ENCODE assay signal across 34 cellular contexts in genomic region chr9:34707130-34707529, GRCh38. TPM values are rescaled to one million over a fixed set of nuclear protein-coding genes. Genes with fewer than 3 reads are reported as not detected.
"Had no signal": no experiment of that assay in that cellular context is flagged by ENCODE, and none has a peak within 500 bp of the region (broad histone marks: within the 10 kb centered on the region; RNA-seq: fewer than 3 reads in every experiment).

No MANE protein-coding gene starts in this region.

- H3K4me3 ChIP-seq: adrenal gland, body of pancreas, colonic mucosa, esophagus squamous epithelium, gastroesophageal sphincter had no signal

- H3K4me1 ChIP-seq: adrenal gland, colonic mucosa had no signal

- H3K9me3 ChIP-seq: adrenal gland, body of pancreas, colonic mucosa, esophagus squamous epithelium, gastroesophageal sphincter had no signal

- H3K36me3 ChIP-seq: adrenal gland, colonic mucosa, esophagus squamous epithelium, gastroesophageal sphincter had no signal

- ATAC-seq: activated CD8-positive, alpha-beta T cell treated with anti-CD3 and anti-CD28 coated beads for 36 hours; activated naive CD8-positive, alpha-beta T cell treated with anti-CD3 and anti-CD28 coated beads, Interleukin-2, amount 50 U/mL, for 24 hours; activated T-cell treated with anti-CD3 and anti-CD28 coated beads, Interleukin-2, amount 50 U/mL, for 4 hours; activated T-helper 17 cell treated with anti-CD3 and anti-CD28 coated beads, Interleukin-2, amount 50 U/mL, for 72 hours; body of pancreas; gastroesophageal sphincter had no signal

- H3K36me3 Mint-ChIP-seq: activated naive CD4-positive, alpha-beta T cell treated with anti-CD3 and anti-CD28 coated beads, Interleukin-2, amount 50 U/mL, for 24 hours; activated naive CD8-positive, alpha-beta T cell treated with anti-CD3 and anti-CD28 coated beads for 36 hours had no signal

- H3K4me1 Mint-ChIP-seq: activated CD4-positive, alpha-beta T cell treated with anti-CD3 and anti-CD28 coated beads, Interleukin-2, amount 10 ng/mL, durations not matched to agents 7 days and 5 days; activated naive CD8-positive, alpha-beta T cell treated with anti-CD3 and anti-CD28 coated beads, Interleukin-2, amount 50 U/mL, for 24 hours had no signal

- H3K9me3 Mint-ChIP-seq: activated CD4-positive, alpha-beta T cell treated with anti-CD3 and anti-CD28 coated beads, Interleukin-2, amount 10 ng/mL, durations not matched to agents 7 days and 5 days; activated CD8-positive, alpha-beta T cell treated with anti-CD3 and anti-CD28 coated beads for 36 hours; activated naive CD4-positive, alpha-beta T cell treated with anti-CD3 and anti-CD28 coated beads for 36 hours; activated naive CD4-positive, alpha-beta T cell treated with anti-CD3 and anti-CD28 coated beads, Interleukin-2, amount 50 U/mL, for 24 hours; activated naive CD8-positive, alpha-beta T cell treated with anti-CD3 and anti-CD28 coated beads for 36 hours; activated naive CD8-positive, alpha-beta T cell treated with anti-CD3 and anti-CD28 coated beads, Interleukin-2, amount 50 U/mL, for 24 hours; activated T-cell treated with anti-CD3 and anti-CD28 coated beads, Interleukin-2, amount 50 U/mL, for 4 hours; activated T-helper 17 cell treated with anti-CD3 and anti-CD28 coated beads, Interleukin-2, amount 50 U/mL, for 72 hours had no signal

- H3K4me3 Mint-ChIP-seq: activated CD4-positive, alpha-beta T cell treated with anti-CD3 and anti-CD28 coated beads, Interleukin-2, amount 10 ng/mL, durations not matched to agents 7 days and 5 days; activated CD8-positive, alpha-beta T cell treated with anti-CD3 and anti-CD28 coated beads for 36 hours; activated naive CD4-positive, alpha-beta T cell treated with anti-CD3 and anti-CD28 coated beads for 36 hours; activated naive CD4-positive, alpha-beta T cell treated with anti-CD3 and anti-CD28 coated beads, Interleukin-2, amount 50 U/mL, for 24 hours; activated naive CD8-positive, alpha-beta T cell treated with anti-CD3 and anti-CD28 coated beads for 36 hours; activated naive CD8-positive, alpha-beta T cell treated with anti-CD3 and anti-CD28 coated beads, Interleukin-2, amount 50 U/mL, for 24 hours; activated T-cell treated with anti-CD3 and anti-CD28 coated beads, Interleukin-2, amount 50 U/mL, for 4 hours; activated T-helper 17 cell treated with anti-CD3 and anti-CD28 coated beads, Interleukin-2, amount 50 U/mL, for 72 hours had no signal

- H3K27ac Mint-ChIP-seq: activated CD4-positive, alpha-beta T cell treated with anti-CD3 and anti-CD28 coated beads, Interleukin-2, amount 10 ng/mL, durations not matched to agents 7 days and 5 days; activated CD8-positive, alpha-beta T cell treated with anti-CD3 and anti-CD28 coated beads for 36 hours; activated naive CD4-positive, alpha-beta T cell treated with anti-CD3 and anti-CD28 coated beads for 36 hours; activated naive CD4-positive, alpha-beta T cell treated with anti-CD3 and anti-CD28 coated beads, Interleukin-2, amount 50 U/mL, for 24 hours; activated naive CD8-positive, alpha-beta T cell treated with anti-CD3 and anti-CD28 coated beads for 36 hours; activated naive CD8-positive, alpha-beta T cell treated with anti-CD3 and anti-CD28 coated beads, Interleukin-2, amount 50 U/mL, for 24 hours; activated T-helper 17 cell treated with anti-CD3 and anti-CD28 coated beads, Interleukin-2, amount 50 U/mL, for 72 hours had no signal

- H3K27ac ChIP-seq: adrenal gland, body of pancreas, colonic mucosa, epithelial cell of prostate, esophagus squamous epithelium, gastroesophageal sphincter had no signal

- H3K27me3 Mint-ChIP-seq: activated CD8-positive, alpha-beta T cell treated with anti-CD3 and anti-CD28 coated beads for 36 hours; activated naive CD4-positive, alpha-beta T cell treated with anti-CD3 and anti-CD28 coated beads, Interleukin-2, amount 50 U/mL, for 24 hours; activated naive CD8-positive, alpha-beta T cell treated with anti-CD3 and anti-CD28 coated beads for 36 hours had no signal

- DNase-seq: activated CD4-positive, alpha-beta T cell treated with anti-CD3 and anti-CD28 coated beads for 1 hour; activated CD4-positive, alpha-beta T cell treated with anti-CD3 and anti-CD28 coated beads for 4 hours; activated CD4-positive, alpha-beta T cell treated with anti-CD3 and anti-CD28 coated beads, Interleukin-2, amount 10 ng/mL, durations not matched to agents 7 days and 5 days; activated CD4-positive, alpha-beta T cell treated with anti-CD3 and anti-CD28 coated beads, Interleukin-2, amount 50 U/mL, for 4 hours; activated CD4-positive, CD25-positive, alpha-beta regulatory T cell; activated CD8-positive, alpha-beta memory T cell treated with anti-CD3 and anti-CD28 coated beads for 24 hours; activated CD8-positive, alpha-beta T cell treated with anti-CD3 and anti-CD28 coated beads for 36 hours; activated effector memory CD4-positive, alpha-beta T cell treated with Interleukin-2 at 50 U/mL for 16 hours; activated gamma-delta T cell treated with Interleukin-2 at 50 U/mL for 16 hours; activated naive CD4-positive, alpha-beta T cell treated with anti-CD3 and anti-CD28 coated beads for 36 hours; activated naive CD8-positive, alpha-beta T cell treated with anti-CD3 and anti-CD28 coated beads for 36 hours; activated naive CD8-positive, alpha-beta T cell treated with anti-CD3 and anti-CD28 coated beads, Interleukin-2, amount 50 U/mL, for 24 hours; activated T-cell treated with anti-CD3 and anti-CD28 coated beads, Interleukin-2, amount 50 U/mL, for 4 hours; adrenal gland; amygdala; aorta; body of pancreas; caudate nucleus; cerebellar nuclear complex; colonic mucosa; effector CD8-positive, alpha-beta T cell; esophagus squamous epithelium; foreskin melanocyte; T-helper 1 cell; T-helper 2 cell had no signal

- H3K27me3 ChIP-seq: adrenal gland, body of pancreas, colonic mucosa, esophagus squamous epithelium, gastroesophageal sphincter had no signal

RNA-seq across cellular contexts. Expression of gene CCL21, which starts 2.8 kb away (rescaled TPM):
- total RNA-seq: activated CD4-positive, alpha-beta T cell treated with anti-CD3 and anti-CD28 coated beads, Interleukin-2, amount 10 ng/mL, durations not matched to agents 7 days and 5 days; activated CD8-positive, alpha-beta T cell treated with anti-CD3 and anti-CD28 coated beads for 36 hours; activated naive CD4-positive, alpha-beta T cell treated with anti-CD3 and anti-CD28 coated beads for 36 hours; activated naive CD8-positive, alpha-beta T cell treated with anti-CD3 and anti-CD28 coated beads for 36 hours; activated T-cell treated with anti-CD3 and anti-CD28 coated beads, Interleukin-2, amount 50 U/mL, for 4 hours; activated T-helper 17 cell treated with anti-CD3 and anti-CD28 coated beads, Interleukin-2, amount 50 U/mL, for 72 hours; endothelial cell of umbilical vein; fibroblast of lung; fibroblast of villous mesenchyme had no signal

RNA-seq across cellular contexts. Expression of gene CCL19, which starts 16.1 kb away (rescaled TPM):
- total RNA-seq: activated CD4-positive, alpha-beta T cell treated with anti-CD3 and anti-CD28 coated beads, Interleukin-2, amount 10 ng/mL, durations not matched to agents 7 days and 5 days; activated CD8-positive, alpha-beta T cell treated with anti-CD3 and anti-CD28 coated beads for 36 hours; activated naive CD4-positive, alpha-beta T cell treated with anti-CD3 and anti-CD28 coated beads for 36 hours; activated naive CD8-positive, alpha-beta T cell treated with anti-CD3 and anti-CD28 coated beads for 36 hours; activated T-helper 17 cell treated with anti-CD3 and anti-CD28 coated beads, Interleukin-2, amount 50 U/mL, for 72 hours; body of pancreas; dermis microvascular lymphatic vessel endothelial cell; endothelial cell of umbilical vein; fibroblast of lung; fibroblast of villous mesenchyme; glomerular endothelial cell had no signal

RNA-seq across cellular contexts. Expression of gene CCL27, which starts 44.7 kb away (rescaled TPM):
- total RNA-seq: activated CD4-positive, alpha-beta T cell treated with anti-CD3 and anti-CD28 coated beads, Interleukin-2, amount 10 ng/mL, durations not matched to agents 7 days and 5 days; aorta; body of pancreas; colonic mucosa; dermis microvascular lymphatic vessel endothelial cell; endothelial cell of umbilical vein; esophagus squamous epithelium; fibroblast of lung; fibroblast of villous mesenchyme; gastroesophageal sphincter; glomerular endothelial cell had no signal
